Comparison of ENCODE assay signal across 16 cellular contexts in the genomic region with DNA sequence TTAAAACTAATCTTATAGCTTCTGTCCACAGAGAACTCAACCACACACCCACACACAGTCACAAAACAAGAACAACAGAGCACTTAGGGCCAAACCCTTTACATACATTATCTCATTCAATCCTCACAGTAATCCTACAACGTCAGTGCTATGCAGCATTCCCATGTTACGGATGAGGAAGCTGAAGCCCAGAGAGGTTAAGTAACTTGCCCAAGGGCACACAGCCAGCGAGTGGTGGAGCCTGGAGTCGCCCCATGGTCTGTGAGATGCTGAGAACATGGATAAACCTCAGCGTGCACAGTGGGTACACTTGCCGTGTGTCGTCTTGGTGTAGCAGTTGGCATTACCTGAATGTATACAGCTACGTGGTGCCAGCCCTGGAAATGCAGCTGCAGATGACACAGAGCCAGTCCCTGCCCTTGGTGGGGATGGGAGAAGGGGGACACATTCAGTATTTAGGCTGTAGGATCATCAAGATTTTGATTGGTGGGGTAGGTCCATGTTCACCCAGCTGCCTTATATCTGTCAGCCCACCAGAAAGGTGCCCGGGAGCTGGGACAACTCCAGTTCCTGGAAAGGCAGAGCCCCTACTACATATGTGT.
"Had no signal": no experiment of that assay in that cellular context is flagged by ENCODE, and none has a peak within 500 bp of the region (broad histone marks: within the 10 kb centered on the region; RNA-seq: fewer than 3 reads in every experiment).

No MANE protein-coding gene starts in this region.

- H3K4me3 ChIP-seq: adrenal gland, coronary artery, esophagus muscularis mucosa, left ventricle myocardium inferior, prostate gland had no signal

- H3K36me3 ChIP-seq: adrenal gland, esophagus muscularis mucosa, left ventricle myocardium inferior, prostate gland had no signal

- H3K27me3 ChIP-seq: esophagus muscularis mucosa had no signal

- FAIRE-seq: keratinocyte had no signal

- H3K4me1 ChIP-seq: adrenal gland, left ventricle myocardium inferior, prostate gland had no signal

- H3K9me3 ChIP-seq: adrenal gland, esophagus muscularis mucosa, left ventricle myocardium inferior, prostate gland had no signal

- DNase-seq: activated CD4-positive, alpha-beta T cell treated with anti-CD3 and anti-CD28 coated beads for 36 hours; activated CD8-positive, alpha-beta T cell treated with anti-CD3 and anti-CD28 coated beads for 36 hours; activated effector memory CD4-positive, alpha-beta T cell treated with anti-CD3 and anti-CD28 coated beads, Interleukin-2, amount 50 U/mL, for 16 hours; activated T-cell treated with anti-CD3 and anti-CD28 coated beads, Interleukin-2, amount 50 U/mL, for 4 hours; adrenal gland; central memory CD4-positive, alpha-beta T cell; left ventricle myocardium inferior; occipital lobe; T-cell; T1000 had no signal

- ATAC-seq: activated CD4-positive, alpha-beta T cell treated with anti-CD3 and anti-CD28 coated beads for 36 hours; activated CD8-positive, alpha-beta T cell treated with anti-CD3 and anti-CD28 coated beads for 36 hours; activated T-cell treated with anti-CD3 and anti-CD28 coated beads, Interleukin-2, amount 50 U/mL, for 4 hours; right cardiac atrium; T-cell had no signal

- H3K27ac ChIP-seq: adrenal gland, coronary artery, esophagus muscularis mucosa, left ventricle myocardium inferior, prostate gland, VCaP had no signal
